ENCODE assay signal across 29 cellular contexts in genomic region chr2:39325966-39326365, GRCh38.
DNase-seq lines count a peak whose midpoint lies in the region; ATAC-seq lines count a peak whose summit lies in the region.
"Had no signal": no experiment of that assay in that cellular context is flagged by ENCODE, and none has a peak within 500 bp of the region (broad histone marks: within the 10 kb centered on the region; RNA-seq: fewer than 3 reads in every experiment).

No MANE protein-coding gene starts in this region.

- ATAC-seq in HG02973 (IDR thresholded peaks at IDR 0.05; ENCODE audit: unreplicated experiment), result no peak
- ATAC-seq: body of pancreas; CD8-positive, alpha-beta T cell; lower lobe of right lung; pancreas; SK-N-SH treated with all-trans-retinoic acid at 6 μM for 48 hours; stimulated activated memory B cell treated with anti-CD40 and anti-IgM and Interleukin-4, amounts not matched to agents 10 μg/mL and 1 μg/mL and 100 μg/mL, for 72 hours had no signal

- peak; percentile 63 for DNase-seq in HCEC 1CT
- DNase-seq in astrocyte of the hippocampus (ENCODE audit: low read depth, low spot score), result peak; percentile 28
- peak; percentile 5 for DNase-seq in hepatic stellate cell (ENCODE audit: low spot score)
- no peak for DNase-seq in stimulated activated CD4-positive, alpha-beta T cell treated with anti-CD3 and anti-CD28 coated beads, Interleukin-15, amount 100 ng/mL, for 24 hours
- DNase-seq in DMS153 treated with DMSO at 0.1 percent for 48 hours (lab: John Stamatoyannopoulos, UW; ENCODE audit: unreplicated experiment), result no peak
- DNase-seq in COLO829 (ENCODE audit: low spot score), result no peak
- DNase-seq: activated CD4-positive, alpha-beta T cell treated with anti-CD3 and anti-CD28 coated beads for 48 hours; activated CD8-positive, alpha-beta memory T cell treated with anti-CD3 and anti-CD28 coated beads for 24 hours; activated effector memory CD4-positive, alpha-beta T cell treated with anti-CD3 and anti-CD28 coated beads, Interleukin-2, amount 50 U/mL, for 16 hours; activated naive CD8-positive, alpha-beta T cell treated with anti-CD3 and anti-CD28 coated beads, Interleukin-2, amount 10 ng/mL, durations not matched to agents 7 days and 5 days; body of pancreas; CD8-positive, alpha-beta T cell; cerebellar nuclear complex; DMS 273 treated with DMSO at 0.1 percent for 48 hours; dorsolateral prefrontal cortex; glutamatergic neuron; H9; kidney glomerular epithelial cell; lower lobe of right lung; NCI-H1436 treated with DMSO at 0.1 percent for 48 hours; NCI-H510A; pancreas; stimulated activated CD4-positive, alpha-beta T cell treated with anti-CD3 and anti-CD28 coated beads, Interleukin-12 subunit alpha, Interleukin-12 subunit beta, amount 100 ng/mL, for 4 hours; stimulated activated CD4-positive, alpha-beta T cell treated with anti-CD3 and anti-CD28 coated beads, Interleukin-4, amount 100 ng/mL, for 4 hours; substantia nigra; upper lobe of left lung had no signal

Comparison
In these comparisons a context has a peak if more than half of its experiments do, and no peak if none do; other contexts are left out.
1. DNase-seq: peak in HCEC 1CT (single experiment), astrocyte of the hippocampus (single experiment) and hepatic stellate cell (single experiment); none in stimulated activated CD4-positive, alpha-beta T cell treated with anti-CD3 and anti-CD28 coated beads, Interleukin-15, amount 100 ng/mL, for 24 hours (single experiment), DMS153 treated with DMSO at 0.1 percent for 48 hours (single experiment) and COLO829 (single experiment).